ENCODE assay signal across 1 cellular context in genomic region chr16:27379919-27380318, GRCh38.
TF ChIP-seq lines count a peak whose summit lies in the region.

No MANE protein-coding gene starts in this region.

TF ChIP-seq in IMR-90, 13 proteins besides CTCF, POLR2A, EP300 and RAD21:
- TF ChIP-seq CHD1 (IDR thresholded peaks at IDR 0.05; ENCODE audit: low read depth, low read length) = no peak
- no peak for TF ChIP-seq FOS (IDR thresholded peaks at IDR 0.05; ENCODE audit: low read depth, low read length)
- TF ChIP-seq RCOR1 (IDR thresholded peaks at IDR 0.05; ENCODE audit: insufficient replicate concordance, low read length) = no peak
- no peak for TF ChIP-seq SMC3 (IDR thresholded peaks at IDR 0.05; ENCODE audit: low read depth, low read length)
- no peak for TF ChIP-seq BHLHE40 (IDR thresholded peaks at IDR 0.05; ENCODE audit: low read depth, low read length)
- TF ChIP-seq MXI1 (IDR thresholded peaks at IDR 0.05; ENCODE audit: borderline replicate concordance, low read depth, low read length) = no peak
- TF ChIP-seq, protein P1, sequence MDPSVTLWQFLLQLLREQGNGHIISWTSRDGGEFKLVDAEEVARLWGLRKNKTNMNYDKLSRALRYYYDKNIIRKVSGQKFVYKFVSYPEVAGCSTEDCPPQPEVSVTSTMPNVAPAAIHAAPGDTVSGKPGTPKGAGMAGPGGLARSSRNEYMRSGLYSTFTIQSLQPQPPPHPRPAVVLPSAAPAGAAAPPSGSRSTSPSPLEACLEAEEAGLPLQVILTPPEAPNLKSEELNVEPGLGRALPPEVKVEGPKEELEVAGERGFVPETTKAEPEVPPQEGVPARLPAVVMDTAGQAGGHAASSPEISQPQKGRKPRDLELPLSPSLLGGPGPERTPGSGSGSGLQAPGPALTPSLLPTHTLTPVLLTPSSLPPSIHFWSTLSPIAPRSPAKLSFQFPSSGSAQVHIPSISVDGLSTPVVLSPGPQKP (IDR thresholded peaks at IDR 0.05; ENCODE audit: borderline replicate concordance, low read depth, low read length) = no peak
- TF ChIP-seq NFE2L2 (IDR thresholded peaks at IDR 0.05; ENCODE audit: low read depth, low read length) = no peak
- TF ChIP-seq MAZ (IDR thresholded peaks at IDR 0.05; ENCODE audit: borderline replicate concordance, low read depth, low read length) = no peak
